In genomic region chr17:68790931-68791330, GRCh38 we compare ENCODE assay signal across 1 cellular context.
TF ChIP-seq lines count a peak whose summit lies in the region.

No MANE protein-coding gene starts in this region.

TF ChIP-seq in liver, 16 proteins besides CTCF, POLR2A, EP300 and RAD21 (continued from another document):
- no peak for TF ChIP-seq REST (IDR thresholded peaks at IDR 0.05)
- no peak for TF ChIP-seq ZBTB33 (IDR thresholded peaks at IDR 0.05)
- peak; percentile 63 for TF ChIP-seq MAX (IDR thresholded peaks at IDR 0.05)
- no peak for TF ChIP-seq ATF3 (IDR thresholded peaks at IDR 0.05)
- peak; percentile 53 for TF ChIP-seq FOXA1 (IDR thresholded peaks at IDR 0.05)
- peak; percentile 70 to 88 for TF ChIP-seq RXRA (IDR thresholded peaks at IDR 0.05)
TF ChIP-seq in liver: peak in this region for 10.
